20 cellular contexts compared by ENCODE assay signal in genomic region chr16:48075398-48075797, GRCh38.
DNase-seq lines count a peak whose midpoint lies in the region; ATAC-seq, FAIRE-seq and TF ChIP-seq lines count a peak whose summit lies in the region.
"Had no signal": no experiment of that assay in that cellular context is flagged by ENCODE, and none has a peak within 500 bp of the region (broad histone marks: within the 10 kb centered on the region; RNA-seq: fewer than 3 reads in every experiment).

No MANE protein-coding gene starts in this region.

- no peak for TF ChIP-seq POLR2A in A549 (IDR thresholded peaks at IDR 0.05; ENCODE audit: low read length)

- CTCF ChIA-PET in A549 (lab: Yijun Ruan, JAX), result interaction anchor here (0.6 to 1.0 kb wide), 3 partner anchors 48 to 57 kb away, joined by 3 read pairs; no protein-coding TSS in a partner anchor
- CTCF ChIA-PET in CD4-positive, alpha-beta memory T cell (lab: Charles Lee; ENCODE audit: partially characterized antibody), result no interaction called here

- no peak for TF ChIP-seq RAD21 in A549 (conservative IDR thresholded peaks at IDR 0.05 in 1 of 2, IDR thresholded peaks at IDR 0.05 in 1 of 2)

- H3K27ac ChIP-seq in A549, result peak overlapping the region; percentile 81 to 83
- H3K27ac ChIP-seq in GM23248, result peak overlapping the region; percentile 16; the same call in 1 of the 2 replicates
- no peak overlapping the region for H3K27ac ChIP-seq in CD4-positive, alpha-beta memory T cell (ENCODE audit: low read depth, low read length)

- H3K9me3 Mint-ChIP-seq in CD4-positive, alpha-beta memory T cell, result peaks cover 0 to 7% (median 0%) of the 10 kb centered on the region in 8 donors
- H3K9me3 Mint-ChIP-seq: activated naive CD8-positive, alpha-beta T cell treated with anti-CD3 and anti-CD28 coated beads for 36 hours; GM23338; memory B cell had no signal

- no peaks in the 10 kb centered on the region for H3K36me3 ChIP-seq in GM23248 (ENCODE audit: low read depth)
- H3K36me3 ChIP-seq in CD4-positive, alpha-beta memory T cell (ENCODE audit: insufficient read depth, low read length), result no peaks in the 10 kb centered on the region

- POLR2A ChIA-PET in A549 (lab: Yijun Ruan, JAX), result no interaction called here
- POLR2A ChIA-PET in CD4-positive, alpha-beta memory T cell (lab: Charles Lee; ENCODE audit: partially characterized antibody), result no interaction called here

- no peak for TF ChIP-seq EP300 in A549 (IDR thresholded peaks at IDR 0.05)

- intact Hi-C loops in CD4-positive, alpha-beta memory T cell (cut with micrococcal nuclease), result no loop called here

- no peaks in the 10 kb centered on the region for H3K36me3 Mint-ChIP-seq in CD4-positive, alpha-beta memory T cell
- H3K36me3 Mint-ChIP-seq: activated naive CD8-positive, alpha-beta T cell treated with anti-CD3 and anti-CD28 coated beads for 36 hours; CD14-positive monocyte; memory B cell had no signal

- H3K4me2 ChIP-seq in A549 (peak overlapping the region; percentile 52; the same call in 2 of the 3 replicates), GM23248 (ENCODE audit: unreplicated experiment) (peak overlapping the region; percentile 21)
- H3K4me2 ChIP-seq: GM23338 had no signal

- H3K9me3 ChIP-seq in A549, result peaks cover 9% of the 10 kb centered on the region; the same call in 2 of the 3 replicates
- no peaks in the 10 kb centered on the region for H3K9me3 ChIP-seq in GM23248 (ENCODE audit: low read depth)
- no peaks in the 10 kb centered on the region for H3K9me3 ChIP-seq in CD4-positive, alpha-beta memory T cell (ENCODE audit: control insufficient read depth in 1 of 2, low read length in 2 of 2)

- no peaks in the 10 kb centered on the region for H3K27me3 ChIP-seq in GM23248 (replicated peaks; ENCODE audit: insufficient read depth)
- H3K27me3 ChIP-seq in CD4-positive, alpha-beta memory T cell (ENCODE audit: insufficient read depth, low read length), result no peaks in the 10 kb centered on the region

- peaks cover 6 to 14% of the 10 kb centered on the region in 2 donors for H3K27me3 Mint-ChIP-seq in CD4-positive, alpha-beta memory T cell

- ATAC-seq in A549 (no peak), HG03342 (IDR thresholded peaks at IDR 0.05; ENCODE audit: unreplicated experiment) (no peak)
- ATAC-seq: GM23338 had no signal

- H3K4me3 ChIP-seq in A549 (no peak overlapping the region), GM23248 (no peak overlapping the region), fibroblast of the aortic adventitia (ENCODE audit: low read depth, low read length) (no peak overlapping the region)
- no peak overlapping the region for H3K4me3 ChIP-seq in CD4-positive, alpha-beta memory T cell (ENCODE audit: low read length in 2 of 2)
- H3K4me3 ChIP-seq: GM23338 had no signal

- no peak for FAIRE-seq in A549 (lab: Jason Lieb, UNC)
- FAIRE-seq: bronchial epithelial cell, G401.6 had no signal

- DNase-seq in A549 (ENCODE audit: low read depth in 1 of 2, low spot score in 1 of 2), result peak in 1 of 2 experiments; percentile 6
- DNase-seq in GM23248, result peak; percentile 80
- peak; percentile 30 for DNase-seq in amniotic epithelial cell (ENCODE audit: low read depth)
- DNase-seq in fibroblast of the aortic adventitia (ENCODE audit: low read depth), result peak; percentile 59
- DNase-seq in CD4-positive, alpha-beta memory T cell, result no peak
- no peak for DNase-seq in HPDE6-E6E7 (ENCODE audit: extremely low spot score)
- DNase-seq in ecto neural progenitor cell (ENCODE audit: low spot score), result no peak
- DNase-seq: 8988T; activated CD4-positive, CD25-positive, alpha-beta regulatory T cell treated with anti-CD3 and anti-CD28 coated beads, Interleukin-2, amount 50 U/mL, for 72 hours; activated naive CD8-positive, alpha-beta T cell treated with anti-CD3 and anti-CD28 coated beads for 36 hours; NCI-H1105; NCI-H2029 treated with DMSO at 0.1 percent for 48 hours; NCI-H510A treated with DMSO at 0.1 percent for 48 hours; nucleus accumbens had no signal

- peaks cover 21% of the 10 kb centered on the region for H3F3A ChIP-seq in GM23248 (ENCODE audit: insufficient read depth)

- in situ Hi-C loops in GM23248 (cut with MboI), result no loop called here

- no peak overlapping the region for H3K4me3 Mint-ChIP-seq in CD4-positive, alpha-beta memory T cell
- H3K4me3 Mint-ChIP-seq: activated naive CD8-positive, alpha-beta T cell treated with anti-CD3 and anti-CD28 coated beads for 36 hours; CD14-positive monocyte; GM23338; memory B cell had no signal

- WGBS in A549 (ENCODE audit: missing lambda C conversion rate), result 67% methylated on average over 3 of the region's 3 CpGs
- WGBS in GM23248 (ENCODE audit: low coverage in 1 of 2, low lambda C conversion rate in 2 of 2, missing lambda C conversion rate in 2 of 2), 2 experiments, result 32 to 46% methylated on average over 3 of the region's 3 CpGs

- H3K79me2 ChIP-seq in GM23248 (ENCODE audit: insufficient read depth), result no peaks in the 10 kb centered on the region

- H3K4me1 ChIP-seq in A549 (peaks cover 27% of the 10 kb centered on the region), GM23248 (ENCODE audit: insufficient read depth) (peaks cover 20% of the 10 kb centered on the region)
- no peaks in the 10 kb centered on the region for H3K4me1 ChIP-seq in CD4-positive, alpha-beta memory T cell (ENCODE audit: insufficient read depth, low read length)

- no peak overlapping the region for H3K27ac Mint-ChIP-seq in CD4-positive, alpha-beta memory T cell
- H3K27ac Mint-ChIP-seq: activated naive CD8-positive, alpha-beta T cell treated with anti-CD3 and anti-CD28 coated beads for 36 hours; GM23338; memory B cell had no signal

- TF ChIP-seq CTCF in A549 (IDR thresholded peaks at IDR 0.05) (no peak), fibroblast of the aortic adventitia (IDR thresholded peaks at IDR 0.05; ENCODE audit: insufficient read depth, low read length) (no peak)

- H3K4me1 Mint-ChIP-seq in CD4-positive, alpha-beta memory T cell, result no peaks in the 10 kb centered on the region
- H3K4me1 Mint-ChIP-seq: activated naive CD8-positive, alpha-beta T cell treated with anti-CD3 and anti-CD28 coated beads for 36 hours; CD14-positive monocyte; GM23338; memory B cell had no signal

- H4K20me1 ChIP-seq in GM23248 (ENCODE audit: insufficient read depth), result no peaks in the 10 kb centered on the region

- H3K9ac ChIP-seq in GM23248, result no peak overlapping the region

- no peaks in the 10 kb centered on the region for H3K9me2 ChIP-seq in GM23248 (ENCODE audit: insufficient read depth)

- H2AFZ ChIP-seq in GM23248, result no peak overlapping the region
- H2AFZ ChIP-seq: GM23338 had no signal

TF ChIP-seq in A549, 52 proteins besides CTCF, POLR2A, EP300 and RAD21:
- TF ChIP-seq CBX8 (IDR thresholded peaks at IDR 0.05) (no peak), FOSL2 (IDR thresholded peaks at IDR 0.05) (no peak), FOSL2 (CRISPR knock-in tag; IDR thresholded peaks at IDR 0.05) (no peak), ELK1 (IDR thresholded peaks at IDR 0.05; ENCODE audit: low read depth, low read length) (no peak), TFCP2L1 (CRISPR knock-in tag; IDR thresholded peaks at IDR 0.05) (no peak), FOSB (CRISPR knock-in tag; IDR thresholded peaks at IDR 0.05) (no peak), KDM5A (IDR thresholded peaks at IDR 0.05) (no peak), NR3C1 (IDR thresholded peaks at IDR 0.05) (no peak), RFX5 (IDR thresholded peaks at IDR 0.05) (no peak), HOXB5 (CRISPR knock-in tag; IDR thresholded peaks at IDR 0.05) (no peak), NFE2L2 (conservative IDR thresholded peaks at IDR 0.05; ENCODE audit: low read length) (no peak), JUN (IDR thresholded peaks at IDR 0.05) (no peak), ZSCAN20 (CRISPR knock-in tag; IDR thresholded peaks at IDR 0.05) (no peak)

Comparison
In these comparisons a context has a peak if more than half of its experiments do, and no peak if none do; other contexts are left out.
1. DNase-seq: peak in GM23248 (single experiment), amniotic epithelial cell (single experiment) and fibroblast of the aortic adventitia (single experiment); none in CD4-positive, alpha-beta memory T cell (0 of 5), HPDE6-E6E7 (single experiment) and ecto neural progenitor cell (single experiment).